In the genomic region with DNA sequence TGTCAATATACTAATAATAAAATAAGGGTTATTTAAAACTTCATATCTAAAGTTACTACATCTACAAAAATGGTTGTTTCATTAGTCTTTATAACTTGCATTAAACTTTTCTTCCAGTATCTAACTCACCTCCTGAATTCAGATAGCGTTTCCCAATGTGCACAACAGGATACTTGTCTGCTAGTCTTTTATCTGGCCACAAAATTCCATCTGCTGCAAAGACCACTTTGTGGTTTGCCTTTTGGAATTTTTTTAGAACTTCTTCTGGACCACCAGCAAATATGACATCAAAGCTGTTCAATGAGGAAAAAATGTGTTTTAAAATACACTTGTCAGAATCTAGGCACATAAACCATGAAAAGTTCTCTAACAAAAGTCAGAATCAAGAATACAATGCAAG, we compare ENCODE assay signal across 24 cellular contexts.
"Had no signal": no experiment of that assay in that cellular context is flagged by ENCODE, and none has a peak within 500 bp of the region (broad histone marks: within the 10 kb centered on the region; RNA-seq: fewer than 3 reads in every experiment).

No MANE protein-coding gene starts in this region.

- H3K36me3 Mint-ChIP-seq: memory B cell; stimulated activated memory B cell treated with anti-CD40 and anti-IgM and Interleukin-4, amounts not matched to agents 10 μg/mL and 1 μg/mL and 100 μg/mL, for 72 hours had no signal

- H3K27me3 Mint-ChIP-seq: memory B cell; stimulated activated memory B cell treated with anti-CD40 and anti-IgM and Interleukin-4, amounts not matched to agents 10 μg/mL and 1 μg/mL and 100 μg/mL, for 72 hours; stimulated activated naive CD8-positive, alpha-beta T cell treated with anti-CD3 and anti-CD28 coated beads, Interleukin-15, Interleukin-2, amounts not matched to agents 100 ng/mL and 50 ng/mL, for 24 hours had no signal

- ATAC-seq: esophagus mucosa; gastrocnemius medialis; heart right ventricle; left lobe of liver; lower lobe of right lung; natural killer cell; stimulated activated memory B cell treated with anti-CD40 and anti-IgM and Interleukin-4, amounts not matched to agents 10 μg/mL and 1 μg/mL and 100 μg/mL, for 72 hours had no signal

- H3K4me3 ChIP-seq: gastrocnemius medialis, heart right ventricle, lower lobe of right lung, ovary, right atrium auricular region, spleen, tibial artery, upper lobe of left lung, uterus had no signal

- H3K9me3 ChIP-seq: gastrocnemius medialis, ovary, uterus had no signal

- H3K27ac Mint-ChIP-seq: memory B cell; mesothelial cell of epicardium; natural killer cell; stimulated activated memory B cell treated with anti-CD40 and anti-IgM and Interleukin-4, amounts not matched to agents 10 μg/mL and 1 μg/mL and 100 μg/mL, for 72 hours; stimulated activated naive CD8-positive, alpha-beta T cell treated with anti-CD3 and anti-CD28 coated beads, Interleukin-15, Interleukin-2, amounts not matched to agents 100 ng/mL and 50 ng/mL, for 24 hours had no signal

- H3K27ac ChIP-seq: gastrocnemius medialis, heart right ventricle, lower lobe of right lung, ovary, right atrium auricular region, spleen, tibial artery, upper lobe of left lung, uterus had no signal

- H3K36me3 ChIP-seq: gastrocnemius medialis, ovary, spleen, upper lobe of left lung, uterus had no signal

- DNase-seq: effector memory CD4-positive, alpha-beta T cell; gastrocnemius medialis; heart right ventricle; hypothalamus; kidney glomerular epithelial cell; lower lobe of right lung; natural killer cell; nucleus accumbens; ovary; spleen; stimulated activated CD4-positive, alpha-beta T cell treated with anti-CD3 and anti-CD28 coated beads, Interleukin-15, amount 100 ng/mL, for 24 hours; stimulated activated CD4-positive, alpha-beta T cell treated with anti-CD3 and anti-CD28 coated beads, Interleukin-1b, Interleukin-23, amount 100 ng/mL, for 48 hours; stimulated activated CD4-positive, alpha-beta T cell treated with anti-CD3 and anti-CD28 coated beads, Interleukin-4, amount 100 ng/mL, for 24 hours; tibial artery; upper lobe of left lung; uterus had no signal

- H3K4me1 ChIP-seq: gastrocnemius medialis, heart right ventricle, lower lobe of right lung, right atrium auricular region, spleen, upper lobe of left lung, uterus had no signal

- H3K4me1 Mint-ChIP-seq: memory B cell; mesothelial cell of epicardium; natural killer cell; neural crest cell; stimulated activated memory B cell treated with anti-CD40 and anti-IgM and Interleukin-4, amounts not matched to agents 10 μg/mL and 1 μg/mL and 100 μg/mL, for 72 hours had no signal

- H3K27me3 ChIP-seq: gastrocnemius medialis, heart right ventricle, ovary, right atrium auricular region, spleen, tibial artery, upper lobe of left lung, uterus had no signal

- H3K4me3 Mint-ChIP-seq: memory B cell; mesothelial cell of epicardium; natural killer cell; neural crest cell; stimulated activated memory B cell treated with anti-CD40 and anti-IgM and Interleukin-4, amounts not matched to agents 10 μg/mL and 1 μg/mL and 100 μg/mL, for 72 hours; stimulated activated naive CD8-positive, alpha-beta T cell treated with anti-CD3 and anti-CD28 coated beads, Interleukin-15, Interleukin-2, amounts not matched to agents 100 ng/mL and 50 ng/mL, for 24 hours had no signal
